Comparison of ENCODE assay signal across 18 cellular contexts in the genomic region with DNA sequence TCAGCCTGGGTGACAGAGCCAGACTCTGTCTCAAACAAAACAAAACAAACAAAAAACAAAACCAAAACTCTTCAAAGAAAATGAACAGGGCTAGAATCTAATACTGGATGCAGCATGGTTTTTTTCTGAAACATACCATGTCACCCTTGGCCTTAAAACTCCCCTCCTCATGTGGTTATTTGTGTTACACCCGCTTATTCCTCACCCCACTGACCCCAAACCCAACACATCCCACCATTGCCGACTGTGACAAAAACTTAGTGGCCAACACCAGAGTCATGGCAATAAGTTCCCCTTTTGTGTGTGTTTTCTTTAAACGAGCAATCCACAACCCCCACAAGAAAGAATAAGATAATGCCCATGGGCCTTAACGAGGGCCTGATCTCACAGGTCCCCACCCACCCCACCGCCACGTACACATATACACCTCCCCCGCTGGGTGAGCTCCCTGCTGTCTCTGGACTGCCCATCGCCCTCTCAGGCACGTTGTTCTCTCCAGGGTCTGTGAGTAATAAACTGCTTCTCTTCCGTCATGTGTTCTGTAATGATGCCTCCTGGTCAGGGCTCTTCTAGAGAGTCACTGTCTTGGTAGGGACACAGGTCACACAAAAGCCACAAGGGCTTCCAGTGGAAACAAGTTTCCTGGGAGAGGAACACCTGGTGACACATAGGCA. TPM values are rescaled to one million over a fixed set of nuclear protein-coding genes. Genes with fewer than 3 reads are reported as not detected.
DNase-seq lines count a peak whose midpoint lies in the region; ATAC-seq, FAIRE-seq and TF ChIP-seq lines count a peak whose summit lies in the region.
"Had no signal": no experiment of that assay in that cellular context is flagged by ENCODE, and none has a peak within 500 bp of the region (broad histone marks: within the 10 kb centered on the region; RNA-seq: fewer than 3 reads in every experiment).

No MANE protein-coding gene starts in this region.

- peaks cover 15 to 16% of the 10 kb centered on the region in 2 donors for H3K4me1 Mint-ChIP-seq in natural killer cell treated with Interleukin-12 subunit alpha and Interleukin-12 subunit beta and Interleukin-15 and Interleukin-18, amount 100 ng/mL, for 72 hours (ENCODE audit: low read depth in 2 of 2)
- H3K4me1 Mint-ChIP-seq in osteocyte (ENCODE audit: unreplicated experiment): peaks cover 8% of the 10 kb centered on the region

- FAIRE-seq in K562 (lab: Jason Lieb, UNC): no peak

- POLR2A ChIA-PET in HEK293 (lab: Yijun Ruan, JAX) (no interaction called here), K562 (lab: Yijun Ruan, JAX) (no interaction called here)

- no peaks in the 10 kb centered on the region for H4K20me1 ChIP-seq in BLaER1 treated with 17β-estradiol and CSF1 and Interleukin-3, amounts not matched to agents 10 nM and 100 nM
- no peaks in the 10 kb centered on the region for H4K20me1 ChIP-seq in K562 (replicated peaks; ENCODE audit: control insufficient read depth, insufficient read depth, low read length)

- no peaks in the 10 kb centered on the region for H3K9me1 ChIP-seq in K562 (ENCODE audit: control insufficient read depth, insufficient read depth, low read length)

- H3K27me3 ChIP-seq in BLaER1 treated with 17β-estradiol and CSF1 and Interleukin-3, amounts not matched to agents 10 nM and 100 nM: no peaks in the 10 kb centered on the region
- H3K27me3 ChIP-seq in K562 (ENCODE audit: control insufficient read depth in 2 of 2, insufficient read depth in 2 of 2, low read length in 2 of 2): no peaks in the 10 kb centered on the region; a peak in 2 of 5 replicates

- H3K27me3 Mint-ChIP-seq in natural killer cell treated with Interleukin-12 subunit alpha and Interleukin-12 subunit beta and Interleukin-15 and Interleukin-18, amount 100 ng/mL, for 72 hours: no peaks in the 10 kb centered on the region
- peaks cover 12% of the 10 kb centered on the region for H3K27me3 Mint-ChIP-seq in osteocyte (ENCODE audit: unreplicated experiment)

- no peak for TF ChIP-seq POLR2A in K562 (conservative IDR thresholded peaks at IDR 0.05)

- no peaks in the 10 kb centered on the region for H3K36me3 ChIP-seq in BLaER1 treated with 17β-estradiol and CSF1 and Interleukin-3, amounts not matched to agents 10 nM and 100 nM
- H3K36me3 ChIP-seq in HEK293 (ENCODE audit: control insufficient read depth in 2 of 2, insufficient read depth in 1 of 2, low read length in 2 of 2) (no peaks in the 10 kb centered on the region), K562 (ENCODE audit: control insufficient read depth, insufficient read depth, low read length) (no peaks in the 10 kb centered on the region)
- H3K36me3 ChIP-seq: BE2C, MG63, SJSA1 had no signal

- H3K27ac Mint-ChIP-seq in natural killer cell treated with Interleukin-12 subunit alpha and Interleukin-12 subunit beta and Interleukin-15 and Interleukin-18, amount 100 ng/mL, for 72 hours: peak overlapping the region; percentile 71 to 76
- H3K27ac Mint-ChIP-seq in osteocyte (ENCODE audit: unreplicated experiment): no peak overlapping the region

- H3K4me1 ChIP-seq in BLaER1 treated with 17β-estradiol and CSF1 and Interleukin-3, amounts not matched to agents 10 nM and 100 nM: peaks cover 0 to 34% (median 19%) of the 10 kb centered on the region in 10 experiments; a peak in 17 of 20 replicates
- H3K4me1 ChIP-seq in HEK293 (ENCODE audit: control insufficient read depth, insufficient read depth, low read length): no peaks in the 10 kb centered on the region
- peaks cover 0 to 3% of the 10 kb centered on the region in 2 experiments; a peak in 2 of 5 replicates for H3K4me1 ChIP-seq in K562 (replicated peaks in 1 of 2; ENCODE audit: control insufficient read depth in 2 of 2, insufficient read depth in 2 of 2, low read length in 2 of 2)
- H3K4me1 ChIP-seq: BE2C, SJSA1 had no signal

- no TSS peak for BruUV-seq in K562 (replicated peaks; lab: Mats Ljungman, UMichigan)

- 2% methylated on average over 10 of the region's 10 CpGs for WGBS in K562 (ENCODE audit: insufficient coverage, low coverage, missing lambda C conversion rate)

- H3K9me3 ChIP-seq in BLaER1 treated with 17β-estradiol and CSF1 and Interleukin-3, amounts not matched to agents 10 nM and 100 nM (replicated peaks in 1 of 11): peaks cover 14 to 33% (median 21%) of the 10 kb centered on the region in 11 experiments; a peak in 20 of 22 replicates
- no peaks in the 10 kb centered on the region for H3K9me3 ChIP-seq in HEK293 (ENCODE audit: control insufficient read depth, insufficient read depth, low read depth, low read length)
- no peaks in the 10 kb centered on the region; the same call in 1 of the 2 replicates for H3K9me3 ChIP-seq in K562 (replicated peaks; ENCODE audit: control insufficient read depth, insufficient read depth, low read depth, low read length)
- H3K9me3 ChIP-seq: BE2C had no signal

- ATAC-seq in K562: peak; percentile 32; the same call in 2 of the 3 replicates
- peak; percentile 82 to 86 for ATAC-seq in natural killer cell treated with Interleukin-12 subunit alpha and Interleukin-12 subunit beta and Interleukin-15 and Interleukin-18, amount 100 ng/mL, for 72 hours
- no peak for ATAC-seq in GM18868 (IDR thresholded peaks at IDR 0.05; ENCODE audit: unreplicated experiment)
- ATAC-seq in GM21723 (IDR thresholded peaks at IDR 0.05; ENCODE audit: unreplicated experiment): no peak
- ATAC-seq: HCT116 had no signal

- peak overlapping the region; percentile 61 for H3K4me3 Mint-ChIP-seq in natural killer cell treated with Interleukin-12 subunit alpha and Interleukin-12 subunit beta and Interleukin-15 and Interleukin-18, amount 100 ng/mL, for 72 hours
- H3K4me3 Mint-ChIP-seq in osteocyte (ENCODE audit: unreplicated experiment): no peak overlapping the region

- no peak for TF ChIP-seq RAD21 in K562 (CRISPR knock-in tag; conservative IDR thresholded peaks at IDR 0.05 in 1 of 2, IDR thresholded peaks at IDR 0.05 in 1 of 2)

- no peak for TF ChIP-seq EP300 in K562 (IDR thresholded peaks at IDR 0.05; ENCODE audit: low read length)

- no peaks in the 10 kb centered on the region for H3K9me3 Mint-ChIP-seq in natural killer cell treated with Interleukin-12 subunit alpha and Interleukin-12 subunit beta and Interleukin-15 and Interleukin-18, amount 100 ng/mL, for 72 hours
- H3K9me3 Mint-ChIP-seq in osteocyte (ENCODE audit: unreplicated experiment): peaks cover 21% of the 10 kb centered on the region

- H2AFZ ChIP-seq in K562 (ENCODE audit: low read depth, low read length): no peak overlapping the region

- H3K27ac ChIP-seq in BLaER1 treated with 17β-estradiol and CSF1 and Interleukin-3, amounts not matched to agents 10 nM and 100 nM: peak overlapping the region in 4 of 11 experiments; percentile 54 to 69 (median 63); a peak in 9 of 22 replicates
- H3K27ac ChIP-seq in HEK293 (ENCODE audit: extremely low read depth, low read depth, low read length): no peak overlapping the region
- no peak overlapping the region for H3K27ac ChIP-seq in K562 (ENCODE audit: extremely low read depth, low read depth, low read length)
- H3K27ac ChIP-seq: SJSA1 had no signal

- no peaks in the 10 kb centered on the region for H3K79me2 ChIP-seq in K562 (ENCODE audit: control insufficient read depth, insufficient read depth, low read length)

- TF ChIP-seq CTCF in HEK293 (tag by site-specific recombination; IDR thresholded peaks at IDR 0.05): no peak
- no peak for TF ChIP-seq CTCF in K562 (IDR thresholded peaks at IDR 0.05 in 2 of 3, conservative IDR thresholded peaks at IDR 0.05 in 1 of 3; ENCODE audit: insufficient read depth in 2 of 3, low read depth in 1 of 3, low read length in 3 of 3)
- TF ChIP-seq CTCF in osteocyte (IDR thresholded peaks at IDR 0.05): no peak

- in situ Hi-C loops in K562 (cut with MboI): loop anchor here (25.0 kb wide), 1 partner anchor 329 kb away; no protein-coding TSS in a partner anchor

- H3K4me3 ChIP-seq in BLaER1 treated with 17β-estradiol and CSF1 and Interleukin-3, amounts not matched to agents 10 nM and 100 nM: no peak overlapping the region
- H3K4me3 ChIP-seq in HEK293 (ENCODE audit: low read depth, low read length) (no peak overlapping the region), K562 (no peak overlapping the region)
- H3K4me3 ChIP-seq: MG63, SJSA1 had no signal

- H3K9ac ChIP-seq in BLaER1 treated with 17β-estradiol and CSF1 and Interleukin-3, amounts not matched to agents 10 nM and 100 nM: peak overlapping the region in 1 of 11 experiments; percentile 39; a peak in 2 of 22 replicates
- H3K9ac ChIP-seq in K562 (ENCODE audit: insufficient read depth in 1 of 2, low read depth in 2 of 2, low read length in 2 of 2): peak overlapping the region in 1 of 2 experiments; percentile 64; a peak in 1 of 4 replicates

- peak overlapping the region in 8 of 11 experiments; percentile 14 to 79 (median 70); a peak in 12 of 22 replicates for H3K4me2 ChIP-seq in BLaER1 treated with 17β-estradiol and CSF1 and Interleukin-3, amounts not matched to agents 10 nM and 100 nM
- no peak overlapping the region for H3K4me2 ChIP-seq in K562 (ENCODE audit: insufficient read depth, low read length)

- peaks cover 11% of the 10 kb centered on the region for H3K36me3 Mint-ChIP-seq in natural killer cell treated with Interleukin-12 subunit alpha and Interleukin-12 subunit beta and Interleukin-15 and Interleukin-18, amount 100 ng/mL, for 72 hours
- peaks cover 2% of the 10 kb centered on the region for H3K36me3 Mint-ChIP-seq in osteocyte (ENCODE audit: unreplicated experiment)

- intact Hi-C loops in K562 (cut with micrococcal nuclease): no loop called here

- DNase-seq in K562 (ENCODE audit: extremely low read depth in 1 of 4, low spot score in 3 of 4) (peak in 1 of 4 experiments; percentile 17), osteocyte (ENCODE audit: extremely low spot score, unreplicated experiment) (no peak), COLO829 (ENCODE audit: low spot score) (no peak)
- DNase-seq in natural killer cell treated with Interleukin-12 subunit alpha and Interleukin-12 subunit beta and Interleukin-15 and Interleukin-18, amount 100 ng/mL, for 72 hours (ENCODE audit: low spot score): peak; percentile 56
- DNase-seq: BE2C, KG1, MG63, NCI-H1436, NCI-H2029 treated with DMSO at 0.1 percent for 48 hours, NCI-H524, RPMI8226 had no signal

- CTCF ChIA-PET in HEK293 (lab: Yijun Ruan, JAX) (interaction anchor here (0.6 to 4.6 kb wide), 5 partner anchors 13 to 76 kb away, joined by 3 to 18 read pairs (median 3); no protein-coding TSS in a partner anchor), K562 (lab: Yijun Ruan, JAX; ENCODE audit: low intra/inter-chr PET ratio) (no interaction called here)

RNA-seq across cellular contexts. Expression of gene ENGASE, which starts 16.8 kb away (rescaled TPM):
- total RNA-seq in K562 (2011; cell fraction: chromatin; rRNA removed; ENCODE audit: low replicate concordance): 111 and 287 TPM in 2 replicates
- 149 and 158 TPM in 2 replicates for total RNA-seq in K562 (2011; cell fraction: nucleolus; rRNA removed)
- total RNA-seq in K562 (2011; cell fraction: nucleoplasm; rRNA removed): 121 and 125 TPM in 2 replicates
- total RNA-seq in K562 (2014; rRNA removed) (14.0 and 17.2 TPM in 2 replicates), K562 (2014; rRNA removed; fragmentation: Illumina TruSeq; extraction: Trizol) (6.5 and 9.1 TPM in 2 replicates), K562 (2015; rRNA removed; fragmentation: Illumina TruSeq; extraction: Trizol) (11.2 and 13.6 TPM in 2 replicates), K562 (2021) (32.3 and 45.5 TPM in 2 replicates), osteocyte (36.3 and 38.4 TPM in 2 replicates)
- polyA plus RNA-seq in K562 (2011; rRNA removed) (16.4 and 22.8 TPM in 2 replicates), K562 (2014; fragmentation: Illumina TruSeq; extraction: Trizol) (13.9 and 15.2 TPM in 2 replicates), K562 (2014; fragmentation: Nextera tagmentation; extraction: Ambion mirVana) (under 1 TPM; 0.06 to 0.14 TPM), K562 (2014; rRNA removed) (36.5 and 42.5 TPM in 2 replicates)
- 7.9 and 11.1 TPM in 2 replicates for polyA plus RNA-seq in K562 (2011; cell fraction: cytosol; rRNA removed)
- 246 and 319 TPM in 2 replicates for polyA plus RNA-seq in K562 (2011; cell fraction: nucleus; rRNA removed)
- polyA plus RNA-seq in K562 (2012): 25.6 and 37.4 TPM in 2 replicates
- polyA minus RNA-seq in K562 (2011; rRNA and poly(A)+ RNA removed): 6.3 and 9.9 TPM in 2 replicates
- 5.7 and 13.2 TPM in 2 replicates for polyA minus RNA-seq in K562 (2011; cell fraction: cytosol; rRNA and poly(A)+ RNA removed)
- 49.8 and 50.9 TPM in 2 replicates for polyA minus RNA-seq in K562 (2011; cell fraction: nucleus; rRNA and poly(A)+ RNA removed)
- 10 to 100 TPM; 37.2 to 54.2 TPM for total RNA-seq in natural killer cell treated with Interleukin-12 subunit alpha and Interleukin-12 subunit beta and Interleukin-15 and Interleukin-18, amount 100 ng/mL, for 72 hours

RNA-seq across cellular contexts. Expression of gene C1QTNF1, which starts 33.9 kb away (rescaled TPM):
- not detected in 2 replicates for total RNA-seq in K562 (2011; cell fraction: chromatin; rRNA removed; ENCODE audit: low replicate concordance)
- not detected in 2 replicates for total RNA-seq in K562 (2011; cell fraction: nucleolus; rRNA removed)
- not detected in 2 replicates for total RNA-seq in K562 (2011; cell fraction: nucleoplasm; rRNA removed)
- total RNA-seq in K562 (2014; rRNA removed) (not detected in 2 replicates), K562 (2014; rRNA removed; fragmentation: Illumina TruSeq; extraction: Trizol) (not detected in 2 replicates), K562 (2015; rRNA removed; fragmentation: Illumina TruSeq; extraction: Trizol) (not detected in 2 replicates), K562 (2021) (0.09 and 0.22 TPM in 2 replicates), osteocyte (196 and 203 TPM in 2 replicates)
- polyA plus RNA-seq in K562 (2011; rRNA removed) (not detected in 2 replicates), K562 (2014; fragmentation: Illumina TruSeq; extraction: Trizol) (not detected in 2 replicates), K562 (2014; fragmentation: Nextera tagmentation; extraction: Ambion mirVana) (not detected), K562 (2014; rRNA removed) (not detected in 2 replicates)
- not detected in 2 replicates for polyA plus RNA-seq in K562 (2011; cell fraction: cytosol; rRNA removed)
- polyA plus RNA-seq in K562 (2011; cell fraction: nucleus; rRNA removed): not detected in 2 replicates
- not detected in 2 replicates for polyA plus RNA-seq in K562 (2012)
- not detected in 2 replicates for polyA minus RNA-seq in K562 (2011; rRNA and poly(A)+ RNA removed)
- not detected in 2 replicates for polyA minus RNA-seq in K562 (2011; cell fraction: cytosol; rRNA and poly(A)+ RNA removed)
- not detected in 2 replicates for polyA minus RNA-seq in K562 (2011; cell fraction: nucleus; rRNA and poly(A)+ RNA removed)
- not detected for total RNA-seq in natural killer cell treated with Interleukin-12 subunit alpha and Interleukin-12 subunit beta and Interleukin-15 and Interleukin-18, amount 100 ng/mL, for 72 hours
- total RNA-seq: OCI-LY7 had no signal

RNA-seq across cellular contexts. Expression of gene CANT1, which starts 48.3 kb away (rescaled TPM):
- 43.0 and 99.3 TPM in 2 replicates for total RNA-seq in K562 (2011; cell fraction: chromatin; rRNA removed; ENCODE audit: low replicate concordance)
- 96.1 and 114 TPM in 2 replicates for total RNA-seq in K562 (2011; cell fraction: nucleolus; rRNA removed)
- total RNA-seq in K562 (2011; cell fraction: nucleoplasm; rRNA removed): 74.2 and 76.3 TPM in 2 replicates
- total RNA-seq in K562 (2014; rRNA removed) (25.7 and 30.6 TPM in 2 replicates), K562 (2014; rRNA removed; fragmentation: Illumina TruSeq; extraction: Trizol) (12.6 and 13.9 TPM in 2 replicates), K562 (2015; rRNA removed; fragmentation: Illumina TruSeq; extraction: Trizol) (21.6 and 23.9 TPM in 2 replicates), K562 (2021) (66.4 and 68.4 TPM in 2 replicates), osteocyte (61.1 and 62.3 TPM in 2 replicates)
- polyA plus RNA-seq in K562 (2011; rRNA removed) (22.5 and 27.2 TPM in 2 replicates), K562 (2014; fragmentation: Illumina TruSeq; extraction: Trizol) (25.8 and 29.2 TPM in 2 replicates), K562 (2014; fragmentation: Nextera tagmentation; extraction: Ambion mirVana) (1 to 10 TPM; 2.7 to 2.9 TPM), K562 (2014; rRNA removed) (24.9 and 25.2 TPM in 2 replicates)
- polyA plus RNA-seq in K562 (2011; cell fraction: cytosol; rRNA removed): 22.3 and 42.0 TPM in 2 replicates
- polyA plus RNA-seq in K562 (2011; cell fraction: nucleus; rRNA removed): 19.9 and 27.7 TPM in 2 replicates
- 50.7 and 73.7 TPM in 2 replicates for polyA plus RNA-seq in K562 (2012)
- polyA minus RNA-seq in K562 (2011; rRNA and poly(A)+ RNA removed): 26.4 and 26.9 TPM in 2 replicates
- 29.2 and 54.9 TPM in 2 replicates for polyA minus RNA-seq in K562 (2011; cell fraction: cytosol; rRNA and poly(A)+ RNA removed)
- 12.3 and 17.8 TPM in 2 replicates for polyA minus RNA-seq in K562 (2011; cell fraction: nucleus; rRNA and poly(A)+ RNA removed)
- 10 to 100 TPM; 65.7 to 72.3 TPM for total RNA-seq in natural killer cell treated with Interleukin-12 subunit alpha and Interleukin-12 subunit beta and Interleukin-15 and Interleukin-18, amount 100 ng/mL, for 72 hours

Comparison
In these comparisons a context has a peak if more than half of its experiments do, and no peak if none do; other contexts are left out.
1. ATAC-seq: peak in K562 (single experiment) and natural killer cell treated with Interleukin-12 subunit alpha and Interleukin-12 subunit beta and Interleukin-15 and Interleukin-18, amount 100 ng/mL, for 72 hours (2 of 2); none in GM18868 (single experiment) and GM21723 (single experiment).
2. RNA of gene C1QTNF1, which starts 33.9 kb away (total RNA-seq): 196 to 203 TPM in osteocyte; 0.09 to 0.22 TPM in K562 and not detected in natural killer cell treated with Interleukin-12 subunit alpha and Interleukin-12 subunit beta and Interleukin-15 and Interleukin-18, amount 100 ng/mL, for 72 hours; every median in the first group is over 100 times any median in the second.